In genomic region chr14:50935126-50936090, GRCh38 we compare ENCODE assay signal across 18 cellular contexts. TPM values are rescaled to one million over a fixed set of nuclear protein-coding genes. Genes with fewer than 3 reads are reported as not detected.
DNase-seq lines count a peak whose midpoint lies in the region; ATAC-seq, FAIRE-seq and TF ChIP-seq lines count a peak whose summit lies in the region.
"Had no signal": no experiment of that assay in that cellular context is flagged by ENCODE, and none has a peak within 500 bp of the region (broad histone marks: within the 10 kb centered on the region; RNA-seq: fewer than 3 reads in every experiment).

No MANE protein-coding gene starts in this region.

- peaks cover 48% of the 10 kb centered on the region for H3K36me3 Mint-ChIP-seq in WTC11

- H2AFZ ChIP-seq in HepG2 (ENCODE audit: low read length) (no peak overlapping the region), PC-3 (ENCODE audit: low read length) (no peak overlapping the region), SK-N-SH (ENCODE audit: low read depth) (no peak overlapping the region)

- H3K4me2 ChIP-seq in HepG2 (ENCODE audit: low read depth, low read length): peak overlapping the region; percentile 65
- no peak overlapping the region for H3K4me2 ChIP-seq in PC-3 (ENCODE audit: low read length)
- H3K4me2 ChIP-seq in SK-N-SH: no peak overlapping the region

- POLR2A ChIA-PET in HepG2 (lab: Yijun Ruan, JAX): interaction anchor here (0.7 to 3.4 kb wide), 7 partner anchors 9 to 106 kb away, joined by 3 to 44 read pairs (median 3); partner anchors contain the start of gene PYGL
- POLR2A ChIA-PET in PC-3 (lab: Charles Lee; ENCODE audit: unreplicated experiment): no interaction called here
- POLR2A ChIA-PET in WTC11 (lab: Charles Lee): no interaction called here
- POLR2A ChIA-PET in SK-N-SH (lab: Yijun Ruan, JAX): no interaction called here

- H3K36me3 ChIP-seq in adipocyte (ENCODE audit: control insufficient read depth, insufficient read depth, low read length, severe bottlenecking) (peaks cover 53% of the 10 kb centered on the region), HepG2 (replicated peaks in 1 of 2; ENCODE audit: control insufficient read depth in 1 of 2, insufficient read depth in 2 of 2, low read length in 2 of 2) (peaks cover 12 to 34% of the 10 kb centered on the region in 2 experiments), subcutaneous abdominal adipose tissue (ENCODE audit: control insufficient read depth in 5 of 5, insufficient read depth in 5 of 5, low read length in 5 of 5) (peaks cover 29 to 53% (median 36%) of the 10 kb centered on the region in 5 donors), PC-3 (ENCODE audit: low read depth, low read length) (peaks cover 41% of the 10 kb centered on the region), SK-N-SH (replicated peaks in 1 of 2; ENCODE audit: control insufficient read depth in 1 of 2, insufficient read depth in 2 of 2, low read length in 1 of 2) (peaks cover 12 to 30% of the 10 kb centered on the region in 2 experiments)

- no peak overlapping the region for H3K4me3 Mint-ChIP-seq in WTC11
- H3K4me3 Mint-ChIP-seq: CD4-positive, alpha-beta T cell had no signal

- H3K79me2 ChIP-seq in HepG2 (ENCODE audit: insufficient read depth, low read length) (peaks cover 16% of the 10 kb centered on the region), PC-3 (ENCODE audit: low read length) (peaks cover 8% of the 10 kb centered on the region; the same call in 1 of the 2 replicates), SK-N-SH (ENCODE audit: insufficient read depth) (no peaks in the 10 kb centered on the region)

- H3K27me3 ChIP-seq in adipocyte (replicated peaks; ENCODE audit: control insufficient read depth, insufficient read depth, low read length) (no peaks in the 10 kb centered on the region), HepG2 (ENCODE audit: control insufficient read depth in 1 of 2, insufficient read depth in 2 of 2, low read length in 2 of 2) (no peaks in the 10 kb centered on the region), subcutaneous abdominal adipose tissue (ENCODE audit: control insufficient read depth in 5 of 5, insufficient read depth in 4 of 5, low read length in 5 of 5) (no peaks in the 10 kb centered on the region), PC-3 (ENCODE audit: low read length) (no peaks in the 10 kb centered on the region), SK-N-SH (ENCODE audit: insufficient read depth) (no peaks in the 10 kb centered on the region)
- H3K27me3 ChIP-seq: BLaER1 treated with 17β-estradiol and CSF1 and Interleukin-3, amounts not matched to agents 10 nM and 100 nM had no signal

- H3K9me2 ChIP-seq in PC-3 (replicated peaks; ENCODE audit: low read length) (no peaks in the 10 kb centered on the region), SK-N-SH (no peaks in the 10 kb centered on the region)

- ATAC-seq in HepG2: peak; percentile 96
- no peak for ATAC-seq in PC-3
- no peak for ATAC-seq in WTC11
- ATAC-seq: GM12878 had no signal

- intact Hi-C loops in HepG2 (cut with micrococcal nuclease; ENCODE audit: unreplicated experiment): loop anchor here (1.0 to 5.0 kb wide), 4 partner anchors 8 to 103 kb away; partner anchors contain the start of gene NIN
- intact Hi-C loops in PC-3 (cut with micrococcal nuclease): loop anchor here (5.0 kb wide), 1 partner anchor 38 kb away; no protein-coding TSS in a partner anchor

- H4K20me1 ChIP-seq in HepG2 (ENCODE audit: insufficient read depth, low read length) (peaks cover 7% of the 10 kb centered on the region; the same call in 1 of the 2 replicates), PC-3 (ENCODE audit: low read length) (no peaks in the 10 kb centered on the region), SK-N-SH (ENCODE audit: insufficient read depth) (no peaks in the 10 kb centered on the region)

- no TSS peak for BruUV-seq in HepG2 (replicated peaks; lab: Mats Ljungman, UMichigan)
- BruUV-seq in PC-3 (replicated peaks; lab: Mats Ljungman, UMichigan): no TSS peak

- peaks cover 12% of the 10 kb centered on the region for H3K4me1 Mint-ChIP-seq in WTC11

- TF ChIP-seq RAD21 in HepG2 (CRISPR knock-in tag; IDR thresholded peaks at IDR 0.05) (no peak), SK-N-SH (IDR thresholded peaks at IDR 0.05; ENCODE audit: low read length) (no peak)

- H3K4me1 ChIP-seq in adipocyte (ENCODE audit: control insufficient read depth, insufficient read depth, low read length): peaks cover 34% of the 10 kb centered on the region
- H3K4me1 ChIP-seq in HepG2 (ENCODE audit: insufficient read depth, low read length): peaks cover 66% of the 10 kb centered on the region
- peaks cover 3 to 79% (median 45%) of the 10 kb centered on the region in 5 donors for H3K4me1 ChIP-seq in subcutaneous abdominal adipose tissue (ENCODE audit: control insufficient read depth in 5 of 5, insufficient read depth in 5 of 5, low read length in 5 of 5)
- peaks cover 30% of the 10 kb centered on the region for H3K4me1 ChIP-seq in PC-3 (ENCODE audit: insufficient read depth, low read length)
- H3K4me1 ChIP-seq in SK-N-SH (ENCODE audit: control insufficient read depth in 1 of 2, insufficient read depth in 2 of 2, low read depth in 1 of 2, low read length in 1 of 2): peaks cover 0 to 6% of the 10 kb centered on the region in 2 experiments; a peak in 2 of 4 replicates

- peak; percentile 21 for DNase-seq in HuH-7 (ENCODE audit: low spot score)
- DNase-seq in adipocyte (ENCODE audit: low read depth): no peak
- DNase-seq in HepG2 (ENCODE audit: low spot score): peak; percentile 88
- no peak for DNase-seq in PC-3
- no peak for DNase-seq in HCEC 1CT
- no peak for DNase-seq in WTC11 (ENCODE audit: low spot score)
- no peak for DNase-seq in SK-N-SH
- DNase-seq: ACHN; Calu3; CD4-positive, alpha-beta T cell; DMS79; IMR-90 had no signal

- no peak for TF ChIP-seq CTCF in HepG2 (CRISPR knock-in tag; IDR thresholded peaks at IDR 0.05)
- no peak for TF ChIP-seq CTCF in PC-3 (conservative IDR thresholded peaks at IDR 0.05; ENCODE audit: low read depth, low read length)
- TF ChIP-seq CTCF in WTC11 (IDR thresholded peaks at IDR 0.05): no peak
- no peak for TF ChIP-seq CTCF in SK-N-SH (IDR thresholded peaks at IDR 0.05)

- H3K9me3 ChIP-seq in adipocyte (ENCODE audit: control insufficient read depth, low read length): no peaks in the 10 kb centered on the region
- no peaks in the 10 kb centered on the region for H3K9me3 ChIP-seq in HepG2 (ENCODE audit: low read length)
- H3K9me3 ChIP-seq in subcutaneous abdominal adipose tissue (ENCODE audit: control insufficient read depth in 5 of 5, low read length in 5 of 5): no peaks in the 10 kb centered on the region
- no peaks in the 10 kb centered on the region for H3K9me3 ChIP-seq in PC-3 (ENCODE audit: low read length)
- H3K9me3 ChIP-seq in SK-N-SH: no peaks in the 10 kb centered on the region
- H3K9me3 ChIP-seq: HAP-1 had no signal

- 24% methylated on average over 4 of the region's 5 CpGs for WGBS in HepG2 (ENCODE audit: low lambda C conversion rate)
- WGBS in SK-N-SH (ENCODE audit: low lambda C conversion rate): 67% methylated on average over 5 of the region's 5 CpGs

- H3K4me3 ChIP-seq in adipocyte (ENCODE audit: low read length): no peak overlapping the region
- peak overlapping the region in 1 of 3 experiments; percentile 25; a peak in 2 of 6 replicates for H3K4me3 ChIP-seq in HepG2 (replicated peaks in 1 of 3; ENCODE audit: insufficient read depth in 1 of 3, low read depth in 2 of 3, low read length in 3 of 3)
- H3K4me3 ChIP-seq in subcutaneous abdominal adipose tissue (ENCODE audit: low read depth in 1 of 5, low read length in 5 of 5): no peak overlapping the region
- H3K4me3 ChIP-seq in PC-3 (ENCODE audit: low read length): no peak overlapping the region
- no peak overlapping the region for H3K4me3 ChIP-seq in SK-N-SH (ENCODE audit: low read depth in 2 of 2, low read length in 1 of 2)
- H3K4me3 ChIP-seq: GM12878, HAP-1 had no signal

- peak overlapping the region; percentile 10 for H3K9ac ChIP-seq in adipocyte (ENCODE audit: low read length)
- 0 out of 2 replicates have a peak overlapping the region, but pooled peaks have one; percentile 20 for H3K9ac ChIP-seq in HepG2 (ENCODE audit: insufficient read depth, low read depth, low read length)
- peak overlapping the region in 2 of 5 donors; percentile 27 to 68 for H3K9ac ChIP-seq in subcutaneous abdominal adipose tissue (ENCODE audit: low read length in 5 of 5)
- H3K9ac ChIP-seq in PC-3 (ENCODE audit: low read length): no peak overlapping the region
- H3K9ac ChIP-seq in SK-N-SH: no peak overlapping the region
- H3K9ac ChIP-seq: BLaER1 treated with 17β-estradiol and CSF1 and Interleukin-3, amounts not matched to agents 10 nM and 100 nM had no signal

- peak; percentile 58 to 85 for TF ChIP-seq EP300 in HepG2 (IDR thresholded peaks at IDR 0.05; ENCODE audit: low read depth in 2 of 2, low read length in 2 of 2)
- peak; percentile 23; the same call in 1 of the 2 replicates for TF ChIP-seq EP300 in HepG2 (CRISPR knock-in tag; IDR thresholded peaks at IDR 0.05; ENCODE audit: borderline replicate concordance)
- no peak for TF ChIP-seq EP300 in SK-N-SH (IDR thresholded peaks at IDR 0.05; ENCODE audit: borderline replicate concordance in 1 of 2, low read depth in 1 of 2, low read length in 1 of 2)

- H3K27ac ChIP-seq in HepG2 (ENCODE audit: extremely low read length, insufficient read depth, low read length): peak overlapping the region; percentile 76
- H3K27ac ChIP-seq in subcutaneous abdominal adipose tissue (ENCODE audit: low read depth, low read length): peak overlapping the region; percentile 89
- no peak overlapping the region for H3K27ac ChIP-seq in PC-3 (ENCODE audit: low read length)
- no peak overlapping the region for H3K27ac ChIP-seq in SK-N-SH (ENCODE audit: low read depth in 2 of 2, low read length in 1 of 2)

- H3K9me3 Mint-ChIP-seq in WTC11: no peaks in the 10 kb centered on the region
- H3K9me3 Mint-ChIP-seq: CD4-positive, alpha-beta T cell had no signal

- CTCF ChIA-PET in HepG2 (lab: Yijun Ruan, JAX; ENCODE audit: low intra/inter-chr PET ratio, low total read pairs): no interaction called here
- CTCF ChIA-PET in PC-3 (lab: Charles Lee): no interaction called here
- CTCF ChIA-PET in WTC11 (lab: Charles Lee): interaction anchor here (0.9 kb wide), 1 partner anchor 75 kb away, joined by 4 read pairs; no protein-coding TSS in a partner anchor
- CTCF ChIA-PET in SK-N-SH (lab: Yijun Ruan, JAX): interaction anchor here (1.5 kb wide), 1 partner anchor 158 kb away, joined by 3 read pairs; no protein-coding TSS in a partner anchor

- peak; percentile 96 for FAIRE-seq in HepG2 (lab: Jason Lieb, UNC)
- FAIRE-seq: GM12878, GM18507, H1 had no signal

- no peak overlapping the region for H3K27ac Mint-ChIP-seq in WTC11
- H3K27ac Mint-ChIP-seq: CD4-positive, alpha-beta T cell had no signal

- in situ Hi-C loops in HepG2 (cut with HindIII; ENCODE audit: extremely low pct_ligation_motif_present, low pct_unique_long_range_greater_than_20kb): no loop called here

- no peaks in the 10 kb centered on the region for H3K27me3 Mint-ChIP-seq in WTC11 (ENCODE audit: low read depth)

- no peak for TF ChIP-seq POLR2A in HepG2 (IDR thresholded peaks at IDR 0.05; ENCODE audit: insufficient read depth in 1 of 2, low read depth in 2 of 2, low read length in 2 of 2)

- peaks cover 6% of the 10 kb centered on the region for H3F3A ChIP-seq in PC-3 (ENCODE audit: low read length, unreplicated experiment)
- H3F3A ChIP-seq in SK-N-SH (replicated peaks; ENCODE audit: insufficient read depth): peaks cover 11% of the 10 kb centered on the region

RNA-seq across cellular contexts. Expression of gene PYGL, which starts 8.9 kb away (rescaled TPM):
- 110 and 138 TPM in 2 replicates for total RNA-seq in HepG2 (2016; rRNA removed; fragmentation: Illumina TruSeq; extraction: Trizol)
- total RNA-seq in HepG2 (2016; cell fraction: cytosol; rRNA removed; fragmentation: Illumina TruSeq; extraction: Trizol; ENCODE audit: low read depth): 24.2 and 25.1 TPM in 2 replicates
- total RNA-seq in HepG2 (2016; cell fraction: insoluble cytoplasmic fraction; rRNA removed; fragmentation: Illumina TruSeq; extraction: Trizol): 104 and 122 TPM in 2 replicates
- 42.2 and 48.9 TPM in 2 replicates for total RNA-seq in HepG2 (2016; cell fraction: membrane; rRNA removed; fragmentation: Illumina TruSeq; extraction: Trizol)
- total RNA-seq in HepG2 (2016; cell fraction: nucleus; rRNA removed; fragmentation: Illumina TruSeq; extraction: Trizol): 69.1 and 77.8 TPM in 2 replicates
- polyA plus RNA-seq in HepG2 (2011; rRNA removed): 93.4 and 98.4 TPM in 2 replicates
- polyA plus RNA-seq in HepG2 (2011; cell fraction: cytosol; rRNA removed): 56.3 and 63.7 TPM in 2 replicates
- polyA plus RNA-seq in HepG2 (2011; cell fraction: nucleus; rRNA removed): 149 and 157 TPM in 2 replicates
- polyA plus RNA-seq in HepG2 (2012): 83.7 and 96.3 TPM in 2 replicates
- 8.8 and 10.5 TPM in 2 replicates for polyA plus RNA-seq in HepG2 (2016; cell fraction: cytosol; fragmentation: Illumina TruSeq; extraction: Trizol; ENCODE audit: low read depth)
- 95.4 and 102 TPM in 2 replicates for polyA plus RNA-seq in HepG2 (2016; cell fraction: insoluble cytoplasmic fraction; fragmentation: Illumina TruSeq; extraction: Trizol; ENCODE audit: low read depth)
- 16.6 and 19.8 TPM in 2 replicates for polyA plus RNA-seq in HepG2 (2016; cell fraction: membrane; fragmentation: Illumina TruSeq; extraction: Trizol; ENCODE audit: low read depth)
- polyA plus RNA-seq in HepG2 (2016; cell fraction: nucleus; fragmentation: Illumina TruSeq; extraction: Trizol; ENCODE audit: insufficient read depth, low read depth): 103 and 119 TPM in 2 replicates
- polyA minus RNA-seq in HepG2 (2011; rRNA and poly(A)+ RNA removed; ENCODE audit: low replicate concordance): 42.1 and 79.4 TPM in 2 replicates
- 85.3 and 93.5 TPM in 2 replicates for polyA minus RNA-seq in HepG2 (2011; cell fraction: cytosol; rRNA and poly(A)+ RNA removed)
- polyA minus RNA-seq in HepG2 (2011; cell fraction: nucleus; rRNA and poly(A)+ RNA removed): 147 and 159 TPM in 2 replicates
- total RNA-seq in PC-3 (2014; rRNA removed): 163 and 174 TPM in 2 replicates
- total RNA-seq in WTC11 (2021): 81.0 to 107 TPM (median 101 TPM) in 3 replicates
- 60.2 and 66.4 TPM in 2 replicates for polyA plus RNA-seq in SK-N-SH (2012; rRNA removed)
- 62.8 and 70.4 TPM in 2 replicates for polyA plus RNA-seq in SK-N-SH (2012; cell fraction: cytosol; rRNA removed)
- 48.1 and 72.3 TPM in 2 replicates for polyA plus RNA-seq in SK-N-SH (2012; cell fraction: nucleus; rRNA removed)

Comparison
In these comparisons a context has a peak if more than half of its experiments do, and no peak if none do; other contexts are left out.
1. DNase-seq: peak in HuH-7 (single experiment) and HepG2 (single experiment); none in adipocyte (single experiment), PC-3 (single experiment), HCEC 1CT (single experiment), WTC11 (single experiment) and SK-N-SH (single experiment).
2. H3K9ac ChIP-seq: peak in adipocyte (single experiment) and HepG2 (single experiment); none in PC-3 (single experiment) and SK-N-SH (single experiment).
3. H3K27ac ChIP-seq: peak in HepG2 (single experiment) and subcutaneous abdominal adipose tissue (single experiment); none in PC-3 (single experiment) and SK-N-SH (0 of 2).
4. CTCF ChIA-PET loops: an anchor here in WTC11 (0.9 kb wide) and SK-N-SH (1.5 kb wide); none called in HepG2 and PC-3.